In genomic region chr1:41682149-41682548, GRCh38 we compare ENCODE assay signal across 27 cellular contexts.
DNase-seq lines count a peak whose midpoint lies in the region; ATAC-seq and TF ChIP-seq lines count a peak whose summit lies in the region.
"Had no signal": no experiment of that assay in that cellular context is flagged by ENCODE, and none has a peak within 500 bp of the region (broad histone marks: within the 10 kb centered on the region; RNA-seq: fewer than 3 reads in every experiment).

No MANE protein-coding gene starts in this region.

- H3K36me3 ChIP-seq in ovary: no peaks in the 10 kb centered on the region
- H3K36me3 ChIP-seq: sigmoid colon, thoracic aorta, uterus had no signal

- 88 to 94% (median 92%) methylated on average over 5 of the region's 5 CpGs for WGBS in ovary, 3 donors

- no peak for ATAC-seq in stimulated activated naive CD8-positive, alpha-beta T cell treated with anti-CD3 and anti-CD28 coated beads, Interleukin-15, amount 100 ng/mL, for 72 hours
- ATAC-seq in HG02870 (IDR thresholded peaks at IDR 0.05; ENCODE audit: unreplicated experiment): no peak
- ATAC-seq: activated CD8-positive, alpha-beta memory T cell treated with anti-CD3 and anti-CD28 coated beads, Interleukin-2, amount 10 ng/mL, durations not matched to agents 7 days and 5 days; activated naive CD8-positive, alpha-beta T cell treated with anti-CD3 and anti-CD28 coated beads, Interleukin-2, amount 50 U/mL, for 24 hours; GM12878 had no signal

- no peaks in the 10 kb centered on the region for H3K4me1 ChIP-seq in ovary (ENCODE audit: insufficient read depth)
- H3K4me1 ChIP-seq: body of pancreas, uterus had no signal

- no peaks in the 10 kb centered on the region for H3K27me3 Mint-ChIP-seq in T-helper 2 cell treated with Interferon-gamma antibody and Interleukin-4, amounts not matched to agents 5 μg/mL and 100 μg/mL, for 36 hours (ENCODE audit: low read depth)
- H3K27me3 Mint-ChIP-seq in stimulated activated naive CD8-positive, alpha-beta T cell treated with anti-CD3 and anti-CD28 coated beads, Interleukin-15, Interleukin-2, amounts not matched to agents 100 ng/mL and 50 ng/mL, for 24 hours: no peaks in the 10 kb centered on the region
- H3K27me3 Mint-ChIP-seq in stimulated activated naive CD8-positive, alpha-beta T cell treated with anti-CD3 and anti-CD28 coated beads, Interleukin-15, amount 100 ng/mL, for 72 hours: no peaks in the 10 kb centered on the region
- H3K27me3 Mint-ChIP-seq in immature natural killer cell (ENCODE audit: low read depth in 3 of 3): peaks cover 3% of the 10 kb centered on the region in 3 donors
- H3K27me3 Mint-ChIP-seq: activated CD8-positive, alpha-beta memory T cell treated with anti-CD3 and anti-CD28 coated beads, Interleukin-2, amount 10 ng/mL, durations not matched to agents 7 days and 5 days; activated naive CD8-positive, alpha-beta T cell treated with anti-CD3 and anti-CD28 coated beads, Interleukin-2, amount 50 U/mL, for 24 hours; CD4-positive, CD25-positive, alpha-beta regulatory T cell had no signal

- H3K9me3 ChIP-seq in ovary: no peaks in the 10 kb centered on the region
- H3K9me3 ChIP-seq: body of pancreas, sigmoid colon, thoracic aorta, uterus had no signal

- no peaks in the 10 kb centered on the region for H3K9me3 Mint-ChIP-seq in T-helper 2 cell treated with Interferon-gamma antibody and Interleukin-4, amounts not matched to agents 5 μg/mL and 100 μg/mL, for 36 hours
- no peaks in the 10 kb centered on the region for H3K9me3 Mint-ChIP-seq in stimulated activated naive CD8-positive, alpha-beta T cell treated with anti-CD3 and anti-CD28 coated beads, Interleukin-15, Interleukin-2, amounts not matched to agents 100 ng/mL and 50 ng/mL, for 24 hours
- H3K9me3 Mint-ChIP-seq in stimulated activated naive CD8-positive, alpha-beta T cell treated with anti-CD3 and anti-CD28 coated beads, Interleukin-15, amount 100 ng/mL, for 72 hours: no peaks in the 10 kb centered on the region
- H3K9me3 Mint-ChIP-seq in immature natural killer cell: no peaks in the 10 kb centered on the region
- H3K9me3 Mint-ChIP-seq: activated naive CD8-positive, alpha-beta T cell treated with anti-CD3 and anti-CD28 coated beads, Interleukin-2, amount 50 U/mL, for 24 hours; CD4-positive, CD25-positive, alpha-beta regulatory T cell had no signal

- H3K4me3 ChIP-seq in ovary: no peak overlapping the region
- H3K4me3 ChIP-seq: body of pancreas, GM12878, sigmoid colon, thoracic aorta, uterus had no signal

- no peak for TF ChIP-seq POLR2A in ovary (IDR thresholded peaks at IDR 0.05)

- intact Hi-C loops in ovary (cut with DNase I): no loop called here

- peaks cover 95% of the 10 kb centered on the region for H3K4me1 Mint-ChIP-seq in T-helper 2 cell treated with Interferon-gamma antibody and Interleukin-4, amounts not matched to agents 5 μg/mL and 100 μg/mL, for 36 hours (ENCODE audit: low read depth)
- H3K4me1 Mint-ChIP-seq in stimulated activated naive CD8-positive, alpha-beta T cell treated with anti-CD3 and anti-CD28 coated beads, Interleukin-15, Interleukin-2, amounts not matched to agents 100 ng/mL and 50 ng/mL, for 24 hours (ENCODE audit: low read depth): peaks cover 76% of the 10 kb centered on the region
- H3K4me1 Mint-ChIP-seq in stimulated activated naive CD8-positive, alpha-beta T cell treated with anti-CD3 and anti-CD28 coated beads, Interleukin-15, amount 100 ng/mL, for 72 hours: peaks cover 81% of the 10 kb centered on the region
- peaks cover 95 to 100% of the 10 kb centered on the region in 2 donors for H3K4me1 Mint-ChIP-seq in immature natural killer cell

- peak overlapping the region; percentile 24 for H3K27ac Mint-ChIP-seq in T-helper 2 cell treated with Interferon-gamma antibody and Interleukin-4, amounts not matched to agents 5 μg/mL and 100 μg/mL, for 36 hours
- H3K27ac Mint-ChIP-seq in stimulated activated naive CD8-positive, alpha-beta T cell treated with anti-CD3 and anti-CD28 coated beads, Interleukin-15, Interleukin-2, amounts not matched to agents 100 ng/mL and 50 ng/mL, for 24 hours: peak overlapping the region; percentile 8
- no peak overlapping the region for H3K27ac Mint-ChIP-seq in stimulated activated naive CD8-positive, alpha-beta T cell treated with anti-CD3 and anti-CD28 coated beads, Interleukin-15, amount 100 ng/mL, for 72 hours
- peak overlapping the region in 5 of 6 donors; percentile 21 to 89 (median 45) for H3K27ac Mint-ChIP-seq in immature natural killer cell
- H3K27ac Mint-ChIP-seq: progenitor cell of endocrine pancreas had no signal

- H3K27ac ChIP-seq in ovary: no peak overlapping the region
- H3K27ac ChIP-seq: body of pancreas, epithelial cell of prostate, sigmoid colon, thoracic aorta, uterus had no signal

- DNase-seq in T-helper 2 cell treated with Interferon-gamma antibody and Interleukin-4, amounts not matched to agents 5 μg/mL and 100 μg/mL, for 36 hours (ENCODE audit: low spot score): no peak
- DNase-seq in T-helper 2 cell: no peak
- DNase-seq in stimulated activated naive CD8-positive, alpha-beta T cell treated with anti-CD3 and anti-CD28 coated beads, Interleukin-15, amount 100 ng/mL, for 72 hours: no peak
- no peak for DNase-seq in immature natural killer cell
- DNase-seq in ovary: no peak
- DNase-seq in OCI-M1 (lab: John Stamatoyannopoulos, UW): no peak
- DNase-seq: 8988T; activated CD8-positive, alpha-beta memory T cell treated with anti-CD3 and anti-CD28 coated beads, Interleukin-2, amount 10 ng/mL, durations not matched to agents 7 days and 5 days; activated naive CD8-positive, alpha-beta T cell treated with anti-CD3 and anti-CD28 coated beads, Interleukin-2, amount 50 U/mL, for 24 hours; body of pancreas; effector CD4-positive, alpha-beta T cell; HCEC 1CT; KG1; NCI-H1436 treated with DMSO at 0.1 percent for 48 hours; NCI-H2107; NCI-H446; RPMI8226; sigmoid colon; stimulated activated naive CD4-positive, alpha-beta T cell; uterus had no signal

- peaks cover 2% of the 10 kb centered on the region for H3K36me3 Mint-ChIP-seq in T-helper 2 cell treated with Interferon-gamma antibody and Interleukin-4, amounts not matched to agents 5 μg/mL and 100 μg/mL, for 36 hours (ENCODE audit: low read depth)
- H3K36me3 Mint-ChIP-seq in stimulated activated naive CD8-positive, alpha-beta T cell treated with anti-CD3 and anti-CD28 coated beads, Interleukin-15, Interleukin-2, amounts not matched to agents 100 ng/mL and 50 ng/mL, for 24 hours (ENCODE audit: low read depth): no peaks in the 10 kb centered on the region
- no peaks in the 10 kb centered on the region for H3K36me3 Mint-ChIP-seq in immature natural killer cell
- H3K36me3 Mint-ChIP-seq: CD4-positive, CD25-positive, alpha-beta regulatory T cell had no signal

- H3K27me3 ChIP-seq in ovary: no peaks in the 10 kb centered on the region
- H3K27me3 ChIP-seq: body of pancreas, sigmoid colon, uterus had no signal

- no peak overlapping the region for H3K4me3 Mint-ChIP-seq in T-helper 2 cell treated with Interferon-gamma antibody and Interleukin-4, amounts not matched to agents 5 μg/mL and 100 μg/mL, for 36 hours
- no peak overlapping the region for H3K4me3 Mint-ChIP-seq in stimulated activated naive CD8-positive, alpha-beta T cell treated with anti-CD3 and anti-CD28 coated beads, Interleukin-15, Interleukin-2, amounts not matched to agents 100 ng/mL and 50 ng/mL, for 24 hours
- H3K4me3 Mint-ChIP-seq in stimulated activated naive CD8-positive, alpha-beta T cell treated with anti-CD3 and anti-CD28 coated beads, Interleukin-15, amount 100 ng/mL, for 72 hours: no peak overlapping the region
- H3K4me3 Mint-ChIP-seq in immature natural killer cell: peak overlapping the region; percentile 35 to 79 (median 72)

- TF ChIP-seq EP300 in ovary (IDR thresholded peaks at IDR 0.05): no peak

- TF ChIP-seq CTCF in ovary (IDR thresholded peaks at IDR 0.05): no peak

Comparison
In these comparisons a context has a peak if more than half of its experiments do, and no peak if none do; other contexts are left out.
1. H3K27ac Mint-ChIP-seq: peak in T-helper 2 cell treated with Interferon-gamma antibody and Interleukin-4, amounts not matched to agents 5 μg/mL and 100 μg/mL, for 36 hours (single experiment), stimulated activated naive CD8-positive, alpha-beta T cell treated with anti-CD3 and anti-CD28 coated beads, Interleukin-15, Interleukin-2, amounts not matched to agents 100 ng/mL and 50 ng/mL, for 24 hours (single experiment) and immature natural killer cell (5 of 6); none in stimulated activated naive CD8-positive, alpha-beta T cell treated with anti-CD3 and anti-CD28 coated beads, Interleukin-15, amount 100 ng/mL, for 72 hours (0 of 2).
2. H3K4me3 Mint-ChIP-seq: peak in immature natural killer cell (5 of 5); none in T-helper 2 cell treated with Interferon-gamma antibody and Interleukin-4, amounts not matched to agents 5 μg/mL and 100 μg/mL, for 36 hours (single experiment), stimulated activated naive CD8-positive, alpha-beta T cell treated with anti-CD3 and anti-CD28 coated beads, Interleukin-15, Interleukin-2, amounts not matched to agents 100 ng/mL and 50 ng/mL, for 24 hours (single experiment) and stimulated activated naive CD8-positive, alpha-beta T cell treated with anti-CD3 and anti-CD28 coated beads, Interleukin-15, amount 100 ng/mL, for 72 hours (0 of 2).